ENCODE assay signal across 2 cellular contexts in genomic region chr18:35441857-35442595, GRCh38.
TF ChIP-seq lines count a peak whose summit lies in the region.

No MANE protein-coding gene starts in this region.

TF ChIP-seq in HepG2, 621 proteins besides CTCF, POLR2A, EP300 and RAD21 (continues in another document):
- TF ChIP-seq TFDP2 (CRISPR knock-in tag; IDR thresholded peaks at IDR 0.05) (no peak), ZBTB10 (CRISPR knock-in tag; IDR thresholded peaks at IDR 0.05; ENCODE audit: borderline replicate concordance) (no peak), KLF6 (CRISPR knock-in tag; IDR thresholded peaks at IDR 0.05) (no peak), TGIF2 (CRISPR knock-in tag; IDR thresholded peaks at IDR 0.05) (no peak), ELF4 (CRISPR knock-in tag; IDR thresholded peaks at IDR 0.05; ENCODE audit: borderline replicate concordance) (no peak), ZNF773 (CRISPR knock-in tag; IDR thresholded peaks at IDR 0.05; ENCODE audit: borderline replicate concordance) (no peak), ZNF142 (CRISPR knock-in tag; IDR thresholded peaks at IDR 0.05) (no peak), BCL3 (CRISPR knock-in tag; IDR thresholded peaks at IDR 0.05) (no peak), ZNF264 (CRISPR knock-in tag; IDR thresholded peaks at IDR 0.05) (no peak), IKZF1 (IDR thresholded peaks at IDR 0.05) (no peak), ZNF660 (CRISPR knock-in tag; IDR thresholded peaks at IDR 0.05; ENCODE audit: borderline replicate concordance, low read depth) (no peak), PLRG1 (conservative IDR thresholded peaks at IDR 0.05) (no peak), NFE2L1 (CRISPR knock-in tag; IDR thresholded peaks at IDR 0.05; ENCODE audit: borderline replicate concordance) (no peak), KMT2B (CRISPR knock-in tag; IDR thresholded peaks at IDR 0.05) (no peak)

TF ChIP-seq in GM12878, 131 proteins besides CTCF, POLR2A, EP300 and RAD21:
- TF ChIP-seq RAD51 (IDR thresholded peaks at IDR 0.05), result no peak
- TF ChIP-seq SPI1 (IDR thresholded peaks at IDR 0.05; ENCODE audit: borderline replicate concordance, insufficient read depth, low read depth, low read length), result no peak
- no peak for TF ChIP-seq SMAD5 (IDR thresholded peaks at IDR 0.05; ENCODE audit: low read depth)
- no peak for TF ChIP-seq BCL11A (IDR thresholded peaks at IDR 0.05; ENCODE audit: low read depth, low read length)
- no peak for TF ChIP-seq RBBP5 (conservative IDR thresholded peaks at IDR 0.05)
- TF ChIP-seq NFXL1 (IDR thresholded peaks at IDR 0.05; ENCODE audit: borderline replicate concordance), result no peak
- 0 out of 4 replicates have a peak, but pooled peaks of 1 of the 2 experiments have one; percentile 19 for TF ChIP-seq IKZF2 (IDR thresholded peaks at IDR 0.05)
- no peak for TF ChIP-seq ATF2 (IDR thresholded peaks at IDR 0.05; ENCODE audit: low read length)
- TF ChIP-seq ZNF687 (IDR thresholded peaks at IDR 0.05), result no peak
- peak; percentile 60; the same call in 1 of the 2 replicates for TF ChIP-seq MTA2 (IDR thresholded peaks at IDR 0.05; ENCODE audit: low read depth)
- TF ChIP-seq DPF2 (IDR thresholded peaks at IDR 0.05), result no peak
- no peak for TF ChIP-seq HDGF (IDR thresholded peaks at IDR 0.05)
- peak; percentile 63 for TF ChIP-seq MEF2B (IDR thresholded peaks at IDR 0.05; ENCODE audit: partially characterized antibody, poor library complexity, severe bottlenecking)
TF ChIP-seq in GM12878: peak in this region for 3.
